In genomic region chr5:149979898-149980297, GRCh38 we compare ENCODE assay signal across 1 cellular context.
TF ChIP-seq lines count a peak whose summit lies in the region.

No MANE protein-coding gene starts in this region.

TF ChIP-seq in HepG2, 621 proteins besides CTCF, POLR2A, EP300 and RAD21:
- TF ChIP-seq FOXP1 (IDR thresholded peaks at IDR 0.05) = no peak
- TF ChIP-seq FOXP1 (CRISPR knock-in tag; IDR thresholded peaks at IDR 0.05) = no peak
- TF ChIP-seq KDM1A (CRISPR knock-in tag; IDR thresholded peaks at IDR 0.05) = no peak
- no peak for TF ChIP-seq TRIM24 (CRISPR knock-in tag; IDR thresholded peaks at IDR 0.05)
- TF ChIP-seq ZXDC (CRISPR knock-in tag; IDR thresholded peaks at IDR 0.05) = no peak
- TF ChIP-seq PPARG (CRISPR knock-in tag; conservative IDR thresholded peaks at IDR 0.05) = no peak
- TF ChIP-seq HNRNPUL1 (IDR thresholded peaks at IDR 0.05; ENCODE audit: low read depth, low read length) = 0 out of 2 replicates have a peak, but pooled peaks have one; percentile 27
- no peak for TF ChIP-seq RFX3 (CRISPR knock-in tag; IDR thresholded peaks at IDR 0.05)
- no peak for TF ChIP-seq THAP8 (CRISPR knock-in tag; IDR thresholded peaks at IDR 0.05; ENCODE audit: borderline replicate concordance)
- TF ChIP-seq HOMEZ (CRISPR knock-in tag; IDR thresholded peaks at IDR 0.05; ENCODE audit: low read depth) = no peak
- no peak for TF ChIP-seq ZNF770 (CRISPR knock-in tag; IDR thresholded peaks at IDR 0.05)
- TF ChIP-seq STAT5B (CRISPR knock-in tag; IDR thresholded peaks at IDR 0.05) = no peak
- no peak for TF ChIP-seq MTA3 (CRISPR knock-in tag; IDR thresholded peaks at IDR 0.05)
- TF ChIP-seq HNF1A (IDR thresholded peaks at IDR 0.05; ENCODE audit: low read depth) = peak; percentile 74
- peak; percentile 37; the same call in 1 of the 2 replicates for TF ChIP-seq HNF1A (CRISPR knock-in tag; IDR thresholded peaks at IDR 0.05; ENCODE audit: borderline replicate concordance)
- 0 out of 2 replicates have a peak, but pooled peaks have one; percentile 21 for TF ChIP-seq ARID5B (CRISPR knock-in tag; IDR thresholded peaks at IDR 0.05)
- no peak for TF ChIP-seq SP1 (IDR thresholded peaks at IDR 0.05)
- TF ChIP-seq SP1 (CRISPR knock-in tag; IDR thresholded peaks at IDR 0.05) = no peak
- no peak for TF ChIP-seq SALL1 (CRISPR knock-in tag; IDR thresholded peaks at IDR 0.05)
- TF ChIP-seq PAXIP1 (CRISPR knock-in tag; conservative IDR thresholded peaks at IDR 0.05) = 0 out of 2 replicates have a peak, but pooled peaks have one; percentile 38
- TF ChIP-seq ZNF768 (CRISPR knock-in tag; IDR thresholded peaks at IDR 0.05) = no peak
- no peak for TF ChIP-seq THAP9 (CRISPR knock-in tag; IDR thresholded peaks at IDR 0.05; ENCODE audit: borderline replicate concordance)
- no peak for TF ChIP-seq ZNF703 (CRISPR knock-in tag; IDR thresholded peaks at IDR 0.05; ENCODE audit: borderline replicate concordance)
- TF ChIP-seq ZMYM2 (CRISPR knock-in tag; IDR thresholded peaks at IDR 0.05) = no peak
- no peak for TF ChIP-seq IRX3 (CRISPR knock-in tag; IDR thresholded peaks at IDR 0.05; ENCODE audit: borderline replicate concordance, low read depth)
- TF ChIP-seq MYNN (CRISPR knock-in tag; IDR thresholded peaks at IDR 0.05; ENCODE audit: low read depth) = no peak
- no peak for TF ChIP-seq LCORL (IDR thresholded peaks at IDR 0.05)
- TF ChIP-seq LCORL (CRISPR knock-in tag; IDR thresholded peaks at IDR 0.05) = no peak
- TF ChIP-seq HOXA3 (CRISPR knock-in tag; IDR thresholded peaks at IDR 0.05) = no peak
TF ChIP-seq in HepG2: peak in this region for 4.
